28 cellular contexts compared by ENCODE assay signal in genomic region chr12:108009442-108009841, GRCh38.
"Had no signal": no experiment of that assay in that cellular context is flagged by ENCODE, and none has a peak within 500 bp of the region (broad histone marks: within the 10 kb centered on the region; RNA-seq: fewer than 3 reads in every experiment).

No MANE protein-coding gene starts in this region.

- H3K9me3 Mint-ChIP-seq: natural killer cell; nephron progenitor cell; neural crest cell; stimulated activated memory B cell treated with anti-CD40 and anti-IgM and Interleukin-4, amounts not matched to agents 10 μg/mL and 1 μg/mL and 100 μg/mL, for 72 hours; stimulated activated naive CD8-positive, alpha-beta T cell treated with anti-CD3 and anti-CD28 coated beads, Interleukin-15, amount 100 ng/mL, for 72 hours; type B pancreatic cell had no signal

- H3K27me3 ChIP-seq: pancreas, right lobe of liver, testis, transverse colon, uterus had no signal

- DNase-seq: naive B cell; natural killer cell; nephron progenitor cell; nucleus accumbens; pancreas; psoas muscle; right cardiac atrium; right lobe of liver; sigmoid colon; small intestine; stimulated activated CD4-positive, alpha-beta T cell treated with anti-CD3 and anti-CD28 coated beads, Interleukin-15, amount 100 ng/mL, for 24 hours; stimulated activated CD4-positive, alpha-beta T cell treated with anti-CD3 and anti-CD28 coated beads, Interleukin-2, amount 100 ng/mL, for 24 hours; stimulated activated CD4-positive, alpha-beta T cell treated with anti-CD3 and anti-CD28 coated beads, Interleukin-2, amount 100 ng/mL, for 48 hours; stimulated activated CD4-positive, alpha-beta T cell treated with anti-CD3 and anti-CD28 coated beads, Interleukin-4, amount 100 ng/mL, for 24 hours; stimulated activated naive CD4-positive, alpha-beta T cell; stimulated activated naive CD8-positive, alpha-beta T cell treated with anti-CD3 and anti-CD28 coated beads, Interleukin-15, amount 100 ng/mL, for 72 hours; stimulated activated naive CD8-positive, alpha-beta T cell treated with anti-CD3 and anti-CD28 coated beads, Interleukin-15, Interleukin-2, amounts not matched to agents 100 U/mL and 50 U/mL, for 24 hours; substantia nigra; testis; tibial artery; transverse colon; upper lobe of right lung; uterus had no signal

- H3K36me3 Mint-ChIP-seq: naive B cell; natural killer cell; stimulated activated memory B cell treated with anti-CD40 and anti-IgM and Interleukin-4, amounts not matched to agents 10 μg/mL and 1 μg/mL and 100 μg/mL, for 72 hours; type B pancreatic cell had no signal

- H3K36me3 ChIP-seq: neutrophil, pancreas, right lobe of liver, sigmoid colon, suprapubic skin, tibial artery, transverse colon, upper lobe of right lung, uterus had no signal

- H3K27ac Mint-ChIP-seq: naive B cell; natural killer cell; nephron progenitor cell; stimulated activated memory B cell treated with anti-CD40 and anti-IgM and Interleukin-4, amounts not matched to agents 10 μg/mL and 1 μg/mL and 100 μg/mL, for 72 hours; stimulated activated naive CD8-positive, alpha-beta T cell treated with anti-CD3 and anti-CD28 coated beads, Interleukin-15, amount 100 ng/mL, for 72 hours; type B pancreatic cell had no signal

- H3K27ac ChIP-seq: neutrophil, pancreas, psoas muscle, right lobe of liver, sigmoid colon, suprapubic skin, testis, tibial artery, transverse colon, upper lobe of right lung, uterus had no signal

- FAIRE-seq: pancreas, small intestine had no signal

- H3K4me3 Mint-ChIP-seq: naive B cell; natural killer cell; nephron progenitor cell; neural crest cell; stimulated activated memory B cell treated with anti-CD40 and anti-IgM and Interleukin-4, amounts not matched to agents 10 μg/mL and 1 μg/mL and 100 μg/mL, for 72 hours; stimulated activated naive CD8-positive, alpha-beta T cell treated with anti-CD3 and anti-CD28 coated beads, Interleukin-15, amount 100 ng/mL, for 72 hours; type B pancreatic cell had no signal

- H3K4me1 ChIP-seq: pancreas, psoas muscle, right lobe of liver, sigmoid colon, suprapubic skin, testis, tibial artery, transverse colon, upper lobe of right lung, uterus had no signal

- H3K4me3 ChIP-seq: pancreas, psoas muscle, right lobe of liver, sigmoid colon, suprapubic skin, testis, tibial artery, transverse colon, upper lobe of right lung, uterus had no signal

- H3K9me3 ChIP-seq: neutrophil, pancreas, psoas muscle, right lobe of liver, sigmoid colon, suprapubic skin, testis, tibial artery, transverse colon, upper lobe of right lung, uterus had no signal

- ATAC-seq: natural killer cell; pancreas; psoas muscle; right cardiac atrium; right lobe of liver; stimulated activated memory B cell treated with anti-CD40 and anti-IgM and Interleukin-4, amounts not matched to agents 10 μg/mL and 1 μg/mL and 100 μg/mL, for 72 hours; stimulated activated naive CD8-positive, alpha-beta T cell treated with anti-CD3 and anti-CD28 coated beads, Interleukin-15, amount 100 ng/mL, for 72 hours; stimulated activated naive CD8-positive, alpha-beta T cell treated with anti-CD3 and anti-CD28 coated beads, Interleukin-15, Interleukin-2, amounts not matched to agents 100 U/mL and 50 U/mL, for 24 hours; upper lobe of right lung had no signal

- H3K4me1 Mint-ChIP-seq: naive B cell; natural killer cell; nephron progenitor cell; neural crest cell; stimulated activated memory B cell treated with anti-CD40 and anti-IgM and Interleukin-4, amounts not matched to agents 10 μg/mL and 1 μg/mL and 100 μg/mL, for 72 hours had no signal
